23 cellular contexts compared by ENCODE assay signal in genomic region chr3:45772341-45773035, GRCh38. TPM values are rescaled to one million over a fixed set of nuclear protein-coding genes. Genes with fewer than 3 reads are reported as not detected.
DNase-seq lines count a peak whose midpoint lies in the region; ATAC-seq and TF ChIP-seq lines count a peak whose summit lies in the region.
"Had no signal": no experiment of that assay in that cellular context is flagged by ENCODE, and none has a peak within 500 bp of the region (broad histone marks: within the 10 kb centered on the region; RNA-seq: fewer than 3 reads in every experiment).

No MANE protein-coding gene starts in this region.

- POLR2A ChIA-PET in activated CD4-positive, alpha-beta T cell treated with anti-CD3 and anti-CD28 coated beads, Interleukin-2, amount 10 ng/mL, durations not matched to agents 7 days and 5 days (lab: Charles Lee) = no interaction called here
- POLR2A ChIA-PET in activated CD8-positive, alpha-beta T cell treated with anti-CD3 and anti-CD28 coated beads for 36 hours (lab: Charles Lee) = no interaction called here
- POLR2A ChIA-PET in RWPE1 (lab: Yijun Ruan, JAX; ENCODE audit: low non-redundant PET) = no interaction called here

- H4K20me1 ChIP-seq in hepatocyte (ENCODE audit: insufficient read depth, poor library complexity, severe bottlenecking) = no peaks in the 10 kb centered on the region

- intact Hi-C loops in activated CD8-positive, alpha-beta T cell treated with anti-CD3 and anti-CD28 coated beads for 36 hours (cut with micrococcal nuclease) = no loop called here

- peaks cover 59% of the 10 kb centered on the region for H3K27me3 Mint-ChIP-seq in activated CD4-positive, alpha-beta T cell treated with anti-CD3 and anti-CD28 coated beads, Interleukin-2, amount 10 ng/mL, durations not matched to agents 7 days and 5 days
- peaks cover 12% of the 10 kb centered on the region for H3K27me3 Mint-ChIP-seq in activated CD8-positive, alpha-beta T cell treated with anti-CD3 and anti-CD28 coated beads for 36 hours
- peaks cover 89% of the 10 kb centered on the region for H3K27me3 Mint-ChIP-seq in stimulated activated naive CD8-positive, alpha-beta T cell treated with anti-CD3 and anti-CD28 coated beads, Interleukin-15, amount 100 ng/mL, for 72 hours

- H3K9me3 Mint-ChIP-seq in activated CD4-positive, alpha-beta T cell treated with anti-CD3 and anti-CD28 coated beads, Interleukin-2, amount 10 ng/mL, durations not matched to agents 7 days and 5 days = no peaks in the 10 kb centered on the region
- peaks cover 1% of the 10 kb centered on the region for H3K9me3 Mint-ChIP-seq in activated CD8-positive, alpha-beta T cell treated with anti-CD3 and anti-CD28 coated beads for 36 hours
- peaks cover 0 to 4% of the 10 kb centered on the region in 2 donors for H3K9me3 Mint-ChIP-seq in stimulated activated naive CD8-positive, alpha-beta T cell treated with anti-CD3 and anti-CD28 coated beads, Interleukin-15, amount 100 ng/mL, for 72 hours
- H3K9me3 Mint-ChIP-seq: activated T-helper 2 cell treated with anti-CD3 and anti-CD28 coated beads, Interferon-gamma antibody, Interleukin-2, Interleukin-4, amounts not matched to agents 10 μg/mL and 5 μg/mL and 100 μg/mL, durations not matched to agents 14 hours and 24 hours and 36 hours; neural progenitor cell had no signal

- H3K9me2 ChIP-seq in hepatocyte (replicated peaks; ENCODE audit: insufficient read depth) = no peaks in the 10 kb centered on the region

- peaks cover 22% of the 10 kb centered on the region for H3K4me1 ChIP-seq in hepatocyte (ENCODE audit: insufficient read depth)
- H3K4me1 ChIP-seq: esophagus squamous epithelium, neural progenitor cell, tibial nerve had no signal

- CTCF ChIA-PET in activated CD4-positive, alpha-beta T cell treated with anti-CD3 and anti-CD28 coated beads, Interleukin-2, amount 10 ng/mL, durations not matched to agents 7 days and 5 days (lab: Charles Lee) = no interaction called here
- CTCF ChIA-PET in activated CD8-positive, alpha-beta T cell treated with anti-CD3 and anti-CD28 coated beads for 36 hours (lab: Charles Lee) = no interaction called here
- CTCF ChIA-PET in RWPE1 (lab: Yijun Ruan, JAX) = interaction anchor here (0.6 kb wide), 1 partner anchor 70 kb away, joined by 6 read pairs; the partner anchor contains the start of gene LZTFL1

- H3K36me3 Mint-ChIP-seq in activated CD4-positive, alpha-beta T cell treated with anti-CD3 and anti-CD28 coated beads, Interleukin-2, amount 10 ng/mL, durations not matched to agents 7 days and 5 days (ENCODE audit: low read depth) = peaks cover 2% of the 10 kb centered on the region
- H3K36me3 Mint-ChIP-seq in activated CD8-positive, alpha-beta T cell treated with anti-CD3 and anti-CD28 coated beads for 36 hours (ENCODE audit: low read depth) = no peaks in the 10 kb centered on the region
- H3K36me3 Mint-ChIP-seq: neural progenitor cell had no signal

- 95% methylated on average over 16 of the region's 16 CpGs for WGBS in hepatocyte (ENCODE audit: low lambda C conversion rate, missing lambda C conversion rate)

- H3K9me3 ChIP-seq in hepatocyte (ENCODE audit: low read depth) = no peaks in the 10 kb centered on the region
- H3K9me3 ChIP-seq: esophagus squamous epithelium, tibial nerve had no signal

- no peaks in the 10 kb centered on the region for H3K79me2 ChIP-seq in hepatocyte

- no peak overlapping the region for H2AFZ ChIP-seq in hepatocyte
- H2AFZ ChIP-seq: GM23248, neural progenitor cell had no signal

- TF ChIP-seq CTCF in activated CD8-positive, alpha-beta T cell treated with anti-CD3 and anti-CD28 coated beads for 36 hours (IDR thresholded peaks at IDR 0.05) = no peak
- no peak for TF ChIP-seq CTCF in hepatocyte (IDR thresholded peaks at IDR 0.05; ENCODE audit: poor library complexity)
- no peak for TF ChIP-seq CTCF in RWPE1 (conservative IDR thresholded peaks at IDR 0.05; ENCODE audit: low read depth)

- DNase-seq in activated CD4-positive, alpha-beta T cell treated with anti-CD3 and anti-CD28 coated beads, Interleukin-2, amount 10 ng/mL, durations not matched to agents 7 days and 5 days = peak; percentile 31
- no peak for DNase-seq in activated CD4-positive, alpha-beta T cell treated with anti-CD3 and anti-CD28 coated beads, Interleukin-2, amount 50 U/mL, for 4 hours
- peak; percentile 52 for DNase-seq in activated CD8-positive, alpha-beta T cell treated with anti-CD3 and anti-CD28 coated beads for 36 hours
- DNase-seq in hepatocyte (ENCODE audit: low spot score) = no peak
- DNase-seq in stimulated activated naive CD8-positive, alpha-beta T cell treated with anti-CD3 and anti-CD28 coated beads, Interleukin-15, amount 100 ng/mL, for 72 hours = peak; percentile 28 to 39
- DNase-seq in RWPE1 (ENCODE audit: low spot score) = no peak
- DNase-seq in DMS79 treated with DMSO at 0.1 percent for 48 hours (lab: John Stamatoyannopoulos, UW) = no peak
- DNase-seq: amniotic stem cell; esophagus squamous epithelium; GDM1; GM23248; midbrain; NCI-H446; NK-92 treated with Interleukin-12 subunit alpha and Interleukin-12 subunit beta, amount 100 ng/mL, for 24 hours; SW 1271 had no signal

- no peak overlapping the region for H3K4me3 ChIP-seq in hepatocyte
- H3K4me3 ChIP-seq: cardiac muscle cell, esophagus squamous epithelium, GM23248, neural progenitor cell, tibial nerve had no signal

- H3K4me1 Mint-ChIP-seq in activated CD4-positive, alpha-beta T cell treated with anti-CD3 and anti-CD28 coated beads, Interleukin-2, amount 10 ng/mL, durations not matched to agents 7 days and 5 days = peaks cover 18% of the 10 kb centered on the region
- H3K4me1 Mint-ChIP-seq in activated CD8-positive, alpha-beta T cell treated with anti-CD3 and anti-CD28 coated beads for 36 hours (ENCODE audit: low read depth) = peaks cover 13% of the 10 kb centered on the region
- H3K4me1 Mint-ChIP-seq in stimulated activated naive CD8-positive, alpha-beta T cell treated with anti-CD3 and anti-CD28 coated beads, Interleukin-15, amount 100 ng/mL, for 72 hours = peaks cover 19% of the 10 kb centered on the region
- H3K4me1 Mint-ChIP-seq: neural progenitor cell had no signal

- ATAC-seq in activated CD8-positive, alpha-beta T cell treated with anti-CD3 and anti-CD28 coated beads for 36 hours = peak; percentile 83
- ATAC-seq in stimulated activated naive CD8-positive, alpha-beta T cell treated with anti-CD3 and anti-CD28 coated beads, Interleukin-15, amount 100 ng/mL, for 72 hours = peak; percentile 92
- ATAC-seq in HG02642 (IDR thresholded peaks at IDR 0.05; ENCODE audit: poor library complexity, unreplicated experiment) = no peak

- peak overlapping the region; percentile 95 for H3K27ac ChIP-seq in hepatocyte
- no peak overlapping the region for H3K27ac ChIP-seq in RWPE1
- H3K27ac ChIP-seq: cardiac muscle cell, esophagus squamous epithelium, GM23248, neural progenitor cell, tibial nerve had no signal

- H3K4me3 Mint-ChIP-seq in activated CD4-positive, alpha-beta T cell treated with anti-CD3 and anti-CD28 coated beads, Interleukin-2, amount 10 ng/mL, durations not matched to agents 7 days and 5 days = no peak overlapping the region
- no peak overlapping the region for H3K4me3 Mint-ChIP-seq in activated CD8-positive, alpha-beta T cell treated with anti-CD3 and anti-CD28 coated beads for 36 hours
- H3K4me3 Mint-ChIP-seq in stimulated activated naive CD8-positive, alpha-beta T cell treated with anti-CD3 and anti-CD28 coated beads, Interleukin-15, amount 100 ng/mL, for 72 hours = no peak overlapping the region
- H3K4me3 Mint-ChIP-seq: neural progenitor cell had no signal

- H3K36me3 ChIP-seq in hepatocyte (replicated peaks; ENCODE audit: insufficient read depth, low read depth) = no peaks in the 10 kb centered on the region
- H3K36me3 ChIP-seq: cardiac muscle cell, esophagus squamous epithelium, neural progenitor cell, tibial nerve had no signal

- H3K27ac Mint-ChIP-seq in activated CD4-positive, alpha-beta T cell treated with anti-CD3 and anti-CD28 coated beads, Interleukin-2, amount 10 ng/mL, durations not matched to agents 7 days and 5 days = no peak overlapping the region
- no peak overlapping the region for H3K27ac Mint-ChIP-seq in activated CD8-positive, alpha-beta T cell treated with anti-CD3 and anti-CD28 coated beads for 36 hours
- no peak overlapping the region for H3K27ac Mint-ChIP-seq in stimulated activated naive CD8-positive, alpha-beta T cell treated with anti-CD3 and anti-CD28 coated beads, Interleukin-15, amount 100 ng/mL, for 72 hours
- H3K27ac Mint-ChIP-seq: activated T-helper 2 cell treated with anti-CD3 and anti-CD28 coated beads, Interferon-gamma antibody, Interleukin-2, Interleukin-4, amounts not matched to agents 10 μg/mL and 5 μg/mL and 100 μg/mL, durations not matched to agents 14 hours and 24 hours and 36 hours; neural progenitor cell had no signal

- no peaks in the 10 kb centered on the region for H3K27me3 ChIP-seq in hepatocyte
- H3K27me3 ChIP-seq: cardiac muscle cell, neural progenitor cell, tibial nerve had no signal

- no peak overlapping the region for H3K4me2 ChIP-seq in hepatocyte
- H3K4me2 ChIP-seq: neural progenitor cell had no signal

RNA-seq across cellular contexts. Expression of gene SLC6A20, which starts 23.8 kb away (rescaled TPM):
- total RNA-seq in activated CD4-positive, alpha-beta T cell treated with anti-CD3 and anti-CD28 coated beads, Interleukin-2, amount 10 ng/mL, durations not matched to agents 7 days and 5 days = not detected
- not detected for total RNA-seq in activated CD8-positive, alpha-beta T cell treated with anti-CD3 and anti-CD28 coated beads for 36 hours
- 9.6 and 11.5 TPM in 2 replicates for total RNA-seq in hepatocyte
- 3.7 and 5.7 TPM in 2 replicates for polyA plus RNA-seq in hepatocyte
- total RNA-seq: A172; activated T-helper 2 cell treated with anti-CD3 and anti-CD28 coated beads, Interferon-gamma antibody, Interleukin-2, Interleukin-4, amounts not matched to agents 10 μg/mL and 5 μg/mL and 100 μg/mL, durations not matched to agents 14 hours and 24 hours and 36 hours; glomerular endothelial cell; GM23248 had no signal
- polyA plus RNA-seq: BJ, GM23248 had no signal

Comparison
In these comparisons a context has a peak if more than half of its experiments do, and no peak if none do; other contexts are left out.
1. DNase-seq: peak in activated CD4-positive, alpha-beta T cell treated with anti-CD3 and anti-CD28 coated beads, Interleukin-2, amount 10 ng/mL, durations not matched to agents 7 days and 5 days (single experiment), activated CD8-positive, alpha-beta T cell treated with anti-CD3 and anti-CD28 coated beads for 36 hours (single experiment) and stimulated activated naive CD8-positive, alpha-beta T cell treated with anti-CD3 and anti-CD28 coated beads, Interleukin-15, amount 100 ng/mL, for 72 hours (2 of 2); none in activated CD4-positive, alpha-beta T cell treated with anti-CD3 and anti-CD28 coated beads, Interleukin-2, amount 50 U/mL, for 4 hours (0 of 2), hepatocyte (single experiment), RWPE1 (single experiment) and DMS79 treated with DMSO at 0.1 percent for 48 hours (single experiment).
2. RNA of gene SLC6A20, which starts 23.8 kb away (total RNA-seq): 9.6 to 11.5 TPM in hepatocyte; not detected in activated CD4-positive, alpha-beta T cell treated with anti-CD3 and anti-CD28 coated beads, Interleukin-2, amount 10 ng/mL, durations not matched to agents 7 days and 5 days and not detected in activated CD8-positive, alpha-beta T cell treated with anti-CD3 and anti-CD28 coated beads for 36 hours; every median in the first group is over 10 times any median in the second.